21 cellular contexts compared by ENCODE assay signal in genomic region chr15:66156310-66156975, GRCh38.
A peak's percentile ranks its signal among the peaks of the same experiment; 100 is the strongest.
DNase-seq lines count a peak whose midpoint lies in the region; TF ChIP-seq lines count a peak whose summit lies in the region.
"Had no signal": no experiment of that assay in that cellular context is flagged by ENCODE, and none has a peak within 500 bp of the region (broad histone marks: within the 10 kb centered on the region; RNA-seq: fewer than 3 reads in every experiment).

No MANE protein-coding gene starts in this region.

- H3K79me2 ChIP-seq in Karpas-422 (ENCODE audit: low read length) (no peaks in the 10 kb centered on the region), SU-DHL-6 (ENCODE audit: insufficient read depth, low read length) (peaks cover 22% of the 10 kb centered on the region)

- H3K27me3 ChIP-seq in Karpas-422 (ENCODE audit: low read length): no peaks in the 10 kb centered on the region
- H3K27me3 ChIP-seq in SU-DHL-6 (ENCODE audit: low read length): no peaks in the 10 kb centered on the region
- peaks cover 0 to 45% (median 0%) of the 10 kb centered on the region in 4 donors for H3K27me3 ChIP-seq in esophagus squamous epithelium

- H3K4me3 ChIP-seq in Karpas-422 (ENCODE audit: low read length) (no peak overlapping the region), SU-DHL-6 (ENCODE audit: insufficient read depth, low read length, poor library complexity, severe bottlenecking) (no peak overlapping the region), esophagus squamous epithelium (no peak overlapping the region)

- no peaks in the 10 kb centered on the region for H3K9me3 Mint-ChIP-seq in progenitor cell of endocrine pancreas (ENCODE audit: low read depth)

- H3K4me1 ChIP-seq in Karpas-422 (ENCODE audit: low read length): peaks cover 11% of the 10 kb centered on the region
- H3K4me1 ChIP-seq in esophagus squamous epithelium: no peaks in the 10 kb centered on the region

- peaks cover 34% of the 10 kb centered on the region for H3F3A ChIP-seq in SU-DHL-6 (ENCODE audit: insufficient read depth)

- intact Hi-C loops in posterior vena cava (cut with DNase I): no loop called here
- intact Hi-C loops in esophagus squamous epithelium (cut with DNase I): no loop called here

- H3K27ac ChIP-seq in Karpas-422 (ENCODE audit: low read length) (no peak overlapping the region), SU-DHL-6 (ENCODE audit: low read depth, low read length) (peak overlapping the region; percentile 99), esophagus squamous epithelium (no peak overlapping the region)
- H3K27ac ChIP-seq: C4-2B had no signal

- 51% methylated on average over 4 of the region's 10 CpGs; no CpG with 5 or more reads in 1 of the 2 donors for WGBS in esophagus squamous epithelium, 2 donors

- H3K4me1 Mint-ChIP-seq in progenitor cell of endocrine pancreas (ENCODE audit: low read depth): no peaks in the 10 kb centered on the region
- H3K4me1 Mint-ChIP-seq: CD8-positive, alpha-beta memory T cell had no signal

- H3K27me3 Mint-ChIP-seq in progenitor cell of endocrine pancreas: peaks cover 23% of the 10 kb centered on the region

- DNase-seq in Karpas-422: peak; percentile 43
- no peak for DNase-seq in progenitor cell of endocrine pancreas (ENCODE audit: low spot score, unreplicated experiment)
- DNase-seq in AML-193 (lab: John Stamatoyannopoulos, UW): no peak
- DNase-seq in NOMO-1 treated with dmso at 0.1 percent for 144 hours (lab: John Stamatoyannopoulos, UW; ENCODE audit: unreplicated experiment): no peak
- no peak for DNase-seq in posterior vena cava (ENCODE audit: low spot score)
- DNase-seq in esophagus squamous epithelium (lab: John Stamatoyannopoulos, UW): no peak
- DNase-seq: Calu3; CD8-positive, alpha-beta memory T cell; DMS79 treated with DMSO at 0.1 percent for 48 hours; HCEC 1CT; IMR-90; Kasumi-1; MV-4-11; NCI-H1105 treated with DMSO at 0.1 percent for 48 hours; NCI-H2029 treated with DMSO at 0.1 percent for 48 hours; NCI-H2227 treated with DMSO at 0.1 percent for 48 hours; NCI-H510A; SK-N-SH had no signal

- H4K20me1 ChIP-seq in Karpas-422 (ENCODE audit: insufficient read depth, low read depth, low read length) (no peaks in the 10 kb centered on the region), SU-DHL-6 (ENCODE audit: low read depth, low read length) (no peaks in the 10 kb centered on the region)

- H3K27ac Mint-ChIP-seq in progenitor cell of endocrine pancreas: peak overlapping the region; percentile 14
- H3K27ac Mint-ChIP-seq: B cell had no signal

- H3K36me3 Mint-ChIP-seq in progenitor cell of endocrine pancreas (ENCODE audit: insufficient read depth): no peaks in the 10 kb centered on the region

- H3K9me2 ChIP-seq in Karpas-422 (replicated peaks; ENCODE audit: insufficient read depth, low read length) (no peaks in the 10 kb centered on the region), SU-DHL-6 (replicated peaks; ENCODE audit: insufficient read depth, low read length) (no peaks in the 10 kb centered on the region)
- H3K9me2 ChIP-seq: SK-N-SH had no signal

- no peak overlapping the region for H3K9ac ChIP-seq in Karpas-422 (ENCODE audit: low read length)
- peak overlapping the region; percentile 70 for H3K9ac ChIP-seq in SU-DHL-6 (ENCODE audit: low read length)
- H3K9ac ChIP-seq: SK-N-SH had no signal

- TF ChIP-seq CTCF in SU-DHL-6 (IDR thresholded peaks at IDR 0.05; ENCODE audit: insufficient read depth, low read length, poor library complexity, severe bottlenecking) (no peak), progenitor cell of endocrine pancreas (IDR thresholded peaks at IDR 0.05; ENCODE audit: unreplicated experiment) (no peak), esophagus squamous epithelium (IDR thresholded peaks at IDR 0.05) (no peak)

- H3K36me3 ChIP-seq in Karpas-422 (ENCODE audit: insufficient read depth, low read length) (no peaks in the 10 kb centered on the region), SU-DHL-6 (ENCODE audit: low read length) (no peaks in the 10 kb centered on the region), esophagus squamous epithelium (no peaks in the 10 kb centered on the region)

- H3K9me3 ChIP-seq in Karpas-422 (ENCODE audit: low read length) (no peaks in the 10 kb centered on the region), SU-DHL-6 (ENCODE audit: insufficient read depth, low read length) (no peaks in the 10 kb centered on the region), esophagus squamous epithelium (no peaks in the 10 kb centered on the region)
- H3K9me3 ChIP-seq: SK-N-SH had no signal

- no peak for TF ChIP-seq POLR2A in esophagus squamous epithelium (IDR thresholded peaks at IDR 0.05)

- no peak overlapping the region for H3K4me3 Mint-ChIP-seq in progenitor cell of endocrine pancreas (ENCODE audit: low read depth)
- H3K4me3 Mint-ChIP-seq: B cell; CD8-positive, alpha-beta memory T cell had no signal

- no peak overlapping the region for H2AFZ ChIP-seq in Karpas-422 (ENCODE audit: low read length)
- H2AFZ ChIP-seq in SU-DHL-6 (ENCODE audit: low read depth, low read length, severe bottlenecking): no peak overlapping the region

- H3K4me2 ChIP-seq in Karpas-422 (ENCODE audit: low read depth, low read length, poor library complexity, severe bottlenecking) (no peak overlapping the region), SU-DHL-6 (ENCODE audit: low read depth, low read length, poor library complexity, severe bottlenecking) (peak overlapping the region; percentile 91)
- H3K4me2 ChIP-seq: SK-N-SH had no signal
